Comparison of ENCODE assay signal across 1 cellular context in the genomic region with DNA sequence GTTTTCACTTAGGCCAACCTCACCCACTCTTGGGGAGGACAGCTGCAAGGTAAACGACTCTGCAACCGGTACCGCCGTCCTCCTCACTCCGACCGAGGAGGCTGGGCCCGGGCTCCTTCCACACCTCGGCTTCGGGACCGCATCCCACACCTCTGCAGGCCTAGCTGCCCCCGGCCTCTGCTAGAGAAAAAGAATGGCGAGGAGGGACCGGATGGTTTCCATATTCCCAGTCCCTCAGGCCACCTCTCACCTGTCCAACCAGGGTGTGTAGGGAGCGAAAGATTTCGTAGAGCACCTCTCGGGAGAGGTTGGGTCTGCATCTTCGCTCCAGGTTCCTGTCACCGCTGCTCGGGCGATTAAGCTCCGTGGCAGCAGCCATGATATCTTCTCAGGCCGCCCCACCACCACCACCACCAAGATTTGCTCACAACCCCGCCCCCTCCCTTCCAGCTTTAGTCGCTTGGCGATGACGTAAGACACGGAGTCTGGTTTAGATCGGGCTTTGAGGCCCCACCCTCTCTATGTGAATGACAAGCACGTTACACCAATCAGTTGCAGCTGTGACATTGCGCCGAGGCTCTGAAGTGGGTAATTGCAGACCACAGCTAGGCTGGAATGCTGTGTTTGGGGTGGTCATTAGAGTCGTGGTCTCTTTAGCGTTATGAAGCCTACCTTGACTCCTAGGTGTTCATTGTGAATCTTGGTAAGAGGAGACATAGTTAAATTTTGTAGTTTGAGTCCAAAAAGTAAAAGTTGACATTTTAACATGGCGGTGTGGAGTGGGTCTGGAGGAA.
TF ChIP-seq lines count a peak whose summit lies in the region.

A gene with protein sequence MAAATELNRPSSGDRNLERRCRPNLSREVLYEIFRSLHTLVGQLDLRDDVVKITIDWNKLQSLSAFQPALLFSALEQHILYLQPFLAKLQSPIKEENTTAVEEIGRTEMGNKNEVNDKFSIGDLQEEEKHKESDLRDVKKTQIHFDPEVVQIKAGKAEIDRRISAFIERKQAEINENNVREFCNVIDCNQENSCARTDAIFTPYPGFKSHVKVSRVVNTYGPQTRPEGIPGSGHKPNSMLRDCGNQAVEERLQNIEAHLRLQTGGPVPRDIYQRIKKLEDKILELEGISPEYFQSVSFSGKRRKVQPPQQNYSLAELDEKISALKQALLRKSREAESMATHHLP (minus strand): TSS at position 428 of the 794 bp plus-strand sequence. CDS start 49 bp downstream, at position 379.

TF ChIP-seq in HEK293, 187 proteins besides CTCF, POLR2A, EP300 and RAD21 (continued from another document and continues in another):
- TF ChIP-seq, protein P1, sequence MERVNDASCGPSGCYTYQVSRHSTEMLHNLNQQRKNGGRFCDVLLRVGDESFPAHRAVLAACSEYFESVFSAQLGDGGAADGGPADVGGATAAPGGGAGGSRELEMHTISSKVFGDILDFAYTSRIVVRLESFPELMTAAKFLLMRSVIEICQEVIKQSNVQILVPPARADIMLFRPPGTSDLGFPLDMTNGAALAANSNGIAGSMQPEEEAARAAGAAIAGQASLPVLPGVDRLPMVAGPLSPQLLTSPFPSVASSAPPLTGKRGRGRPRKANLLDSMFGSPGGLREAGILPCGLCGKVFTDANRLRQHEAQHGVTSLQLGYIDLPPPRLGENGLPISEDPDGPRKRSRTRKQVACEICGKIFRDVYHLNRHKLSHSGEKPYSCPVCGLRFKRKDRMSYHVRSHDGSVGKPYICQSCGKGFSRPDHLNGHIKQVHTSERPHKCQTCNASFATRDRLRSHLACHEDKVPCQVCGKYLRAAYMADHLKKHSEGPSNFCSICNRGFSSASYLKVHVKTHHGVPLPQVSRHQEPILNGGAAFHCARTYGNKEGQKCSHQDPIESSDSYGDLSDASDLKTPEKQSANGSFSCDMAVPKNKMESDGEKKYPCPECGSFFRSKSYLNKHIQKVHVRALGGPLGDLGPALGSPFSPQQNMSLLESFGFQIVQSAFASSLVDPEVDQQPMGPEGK (tag by site-specific recombination; IDR thresholded peaks at IDR 0.05) = peak; percentile 70
- TF ChIP-seq ZFP69B (tag by site-specific recombination; IDR thresholded peaks at IDR 0.05) (peak; percentile 18; the same call in 1 of the 2 replicates), ZNF335 (tag by site-specific recombination; conservative IDR thresholded peaks at IDR 0.05) (peak; percentile 73), ZNF629 (tag by site-specific recombination; IDR thresholded peaks at IDR 0.05) (peak; percentile 86), ZNF391 (tag by site-specific recombination; IDR thresholded peaks at IDR 0.05; ENCODE audit: borderline replicate concordance, low read depth) (0 out of 2 replicates have a peak, but pooled peaks have one; percentile 50), ZNF248 (tag by site-specific recombination; IDR thresholded peaks at IDR 0.05) (no peak), ZBTB20 (tag by site-specific recombination; IDR thresholded peaks at IDR 0.05) (peak; percentile 89), REPIN1 (tag by site-specific recombination; IDR thresholded peaks at IDR 0.05; ENCODE audit: low read depth) (0 out of 2 replicates have a peak, but pooled peaks have one; percentile 23), KLF8 (tag by site-specific recombination; IDR thresholded peaks at IDR 0.05) (peak; percentile 59; the same call in 1 of the 2 replicates), ZXDB (tag by site-specific recombination; IDR thresholded peaks at IDR 0.05) (peak; percentile 74), SP2 (tag by site-specific recombination; IDR thresholded peaks at IDR 0.05) (peak; percentile 77), ZBTB21 (tag by site-specific recombination; IDR thresholded peaks at IDR 0.05) (peak; percentile 83), BCL11A (tag by site-specific recombination; IDR thresholded peaks at IDR 0.05; ENCODE audit: low read depth) (no peak), GLIS2 (tag by site-specific recombination; IDR thresholded peaks at IDR 0.05) (no peak), ZEB2 (tag by site-specific recombination; IDR thresholded peaks at IDR 0.05) (peak; percentile 16; the same call in 1 of the 2 replicates), EGR2 (tag by site-specific recombination; IDR thresholded peaks at IDR 0.05; ENCODE audit: low read depth) (peak; percentile 46; the same call in 1 of the 2 replicates), KLF16 (tag by site-specific recombination; IDR thresholded peaks at IDR 0.05) (peak; percentile 69; the same call in 1 of the 2 replicates), ZNF324 (tag by site-specific recombination; IDR thresholded peaks at IDR 0.05) (peak; percentile 55; the same call in 1 of the 2 replicates), ZNF292 (tag by site-specific recombination; IDR thresholded peaks at IDR 0.05; ENCODE audit: borderline replicate concordance, low read depth) (no peak), YY2 (tag by site-specific recombination; IDR thresholded peaks at IDR 0.05) (peak; percentile 72), ZNF561 (tag by site-specific recombination; IDR thresholded peaks at IDR 0.05; ENCODE audit: borderline replicate concordance) (peak; percentile 59), SP7 (tag by site-specific recombination; IDR thresholded peaks at IDR 0.05) (peak; percentile 90)
- TF ChIP-seq, protein P2, sequence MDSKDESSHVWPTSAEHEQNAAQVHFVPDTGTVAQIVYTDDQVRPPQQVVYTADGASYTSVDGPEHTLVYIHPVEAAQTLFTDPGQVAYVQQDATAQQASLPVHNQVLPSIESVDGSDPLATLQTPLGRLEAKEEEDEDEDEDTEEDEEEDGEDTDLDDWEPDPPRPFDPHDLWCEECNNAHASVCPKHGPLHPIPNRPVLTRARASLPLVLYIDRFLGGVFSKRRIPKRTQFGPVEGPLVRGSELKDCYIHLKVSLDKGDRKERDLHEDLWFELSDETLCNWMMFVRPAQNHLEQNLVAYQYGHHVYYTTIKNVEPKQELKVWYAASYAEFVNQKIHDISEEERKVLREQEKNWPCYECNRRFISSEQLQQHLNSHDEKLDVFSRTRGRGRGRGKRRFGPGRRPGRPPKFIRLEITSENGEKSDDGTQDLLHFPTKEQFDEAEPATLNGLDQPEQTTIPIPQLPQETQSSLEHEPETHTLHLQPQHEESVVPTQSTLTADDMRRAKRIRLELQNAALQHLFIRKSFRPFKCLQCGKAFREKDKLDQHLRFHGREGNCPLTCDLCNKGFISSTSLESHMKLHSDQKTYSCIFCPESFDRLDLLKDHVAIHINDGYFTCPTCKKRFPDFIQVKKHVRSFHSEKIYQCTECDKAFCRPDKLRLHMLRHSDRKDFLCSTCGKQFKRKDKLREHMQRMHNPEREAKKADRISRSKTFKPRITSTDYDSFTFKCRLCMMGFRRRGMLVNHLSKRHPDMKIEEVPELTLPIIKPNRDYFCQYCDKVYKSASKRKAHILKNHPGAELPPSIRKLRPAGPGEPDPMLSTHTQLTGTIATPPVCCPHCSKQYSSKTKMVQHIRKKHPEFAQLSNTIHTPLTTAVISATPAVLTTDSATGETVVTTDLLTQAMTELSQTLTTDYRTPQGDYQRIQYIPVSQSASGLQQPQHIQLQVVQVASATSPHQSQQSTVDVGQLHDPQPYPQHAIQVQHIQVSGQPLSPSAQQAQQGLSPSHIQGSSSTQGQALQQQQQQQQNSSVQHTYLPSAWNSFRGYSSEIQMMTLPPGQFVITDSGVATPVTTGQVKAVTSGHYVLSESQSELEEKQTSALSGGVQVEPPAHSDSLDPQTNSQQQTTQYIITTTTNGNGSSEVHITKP (tag by site-specific recombination; IDR thresholded peaks at IDR 0.05) = 0 out of 2 replicates have a peak, but pooled peaks have one; percentile 17
- TF ChIP-seq, protein P3, sequence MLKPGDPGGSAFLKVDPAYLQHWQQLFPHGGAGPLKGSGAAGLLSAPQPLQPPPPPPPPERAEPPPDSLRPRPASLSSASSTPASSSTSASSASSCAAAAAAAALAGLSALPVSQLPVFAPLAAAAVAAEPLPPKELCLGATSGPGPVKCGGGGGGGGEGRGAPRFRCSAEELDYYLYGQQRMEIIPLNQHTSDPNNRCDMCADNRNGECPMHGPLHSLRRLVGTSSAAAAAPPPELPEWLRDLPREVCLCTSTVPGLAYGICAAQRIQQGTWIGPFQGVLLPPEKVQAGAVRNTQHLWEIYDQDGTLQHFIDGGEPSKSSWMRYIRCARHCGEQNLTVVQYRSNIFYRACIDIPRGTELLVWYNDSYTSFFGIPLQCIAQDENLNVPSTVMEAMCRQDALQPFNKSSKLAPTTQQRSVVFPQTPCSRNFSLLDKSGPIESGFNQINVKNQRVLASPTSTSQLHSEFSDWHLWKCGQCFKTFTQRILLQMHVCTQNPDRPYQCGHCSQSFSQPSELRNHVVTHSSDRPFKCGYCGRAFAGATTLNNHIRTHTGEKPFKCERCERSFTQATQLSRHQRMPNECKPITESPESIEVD (tag by site-specific recombination; IDR thresholded peaks at IDR 0.05) = no peak
- TF ChIP-seq, protein P4, sequence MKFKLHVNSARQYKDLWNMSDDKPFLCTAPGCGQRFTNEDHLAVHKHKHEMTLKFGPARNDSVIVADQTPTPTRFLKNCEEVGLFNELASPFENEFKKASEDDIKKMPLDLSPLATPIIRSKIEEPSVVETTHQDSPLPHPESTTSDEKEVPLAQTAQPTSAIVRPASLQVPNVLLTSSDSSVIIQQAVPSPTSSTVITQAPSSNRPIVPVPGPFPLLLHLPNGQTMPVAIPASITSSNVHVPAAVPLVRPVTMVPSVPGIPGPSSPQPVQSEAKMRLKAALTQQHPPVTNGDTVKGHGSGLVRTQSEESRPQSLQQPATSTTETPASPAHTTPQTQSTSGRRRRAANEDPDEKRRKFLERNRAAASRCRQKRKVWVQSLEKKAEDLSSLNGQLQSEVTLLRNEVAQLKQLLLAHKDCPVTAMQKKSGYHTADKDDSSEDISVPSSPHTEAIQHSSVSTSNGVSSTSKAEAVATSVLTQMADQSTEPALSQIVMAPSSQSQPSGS (tag by site-specific recombination; IDR thresholded peaks at IDR 0.05; ENCODE audit: low read depth) = peak; percentile 99
- TF ChIP-seq, protein P5, sequence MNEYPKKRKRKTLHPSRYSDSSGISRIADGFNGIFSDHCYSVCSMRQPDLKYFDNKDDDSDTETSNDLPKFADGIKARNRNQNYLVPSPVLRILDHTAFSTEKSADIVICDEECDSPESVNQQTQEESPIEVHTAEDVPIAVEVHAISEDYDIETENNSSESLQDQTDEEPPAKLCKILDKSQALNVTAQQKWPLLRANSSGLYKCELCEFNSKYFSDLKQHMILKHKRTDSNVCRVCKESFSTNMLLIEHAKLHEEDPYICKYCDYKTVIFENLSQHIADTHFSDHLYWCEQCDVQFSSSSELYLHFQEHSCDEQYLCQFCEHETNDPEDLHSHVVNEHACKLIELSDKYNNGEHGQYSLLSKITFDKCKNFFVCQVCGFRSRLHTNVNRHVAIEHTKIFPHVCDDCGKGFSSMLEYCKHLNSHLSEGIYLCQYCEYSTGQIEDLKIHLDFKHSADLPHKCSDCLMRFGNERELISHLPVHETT (tag by site-specific recombination; IDR thresholded peaks at IDR 0.05) = peak; percentile 50; the same call in 1 of the 2 replicates
- TF ChIP-seq, protein P6, sequence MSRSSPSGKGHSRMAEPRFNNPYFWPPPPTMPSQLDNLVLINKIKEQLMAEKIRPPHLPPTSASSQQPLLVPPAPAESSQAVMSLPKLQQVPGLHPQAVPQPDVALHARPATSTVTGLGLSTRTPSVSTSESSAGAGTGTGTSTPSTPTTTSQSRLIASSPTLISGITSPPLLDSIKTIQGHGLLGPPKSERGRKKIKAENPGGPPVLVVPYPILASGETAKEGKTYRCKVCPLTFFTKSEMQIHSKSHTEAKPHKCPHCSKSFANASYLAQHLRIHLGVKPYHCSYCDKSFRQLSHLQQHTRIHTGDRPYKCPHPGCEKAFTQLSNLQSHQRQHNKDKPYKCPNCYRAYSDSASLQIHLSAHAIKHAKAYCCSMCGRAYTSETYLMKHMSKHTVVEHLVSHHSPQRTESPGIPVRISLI (tag by site-specific recombination; IDR thresholded peaks at IDR 0.05) = no peak
- TF ChIP-seq, protein P7, sequence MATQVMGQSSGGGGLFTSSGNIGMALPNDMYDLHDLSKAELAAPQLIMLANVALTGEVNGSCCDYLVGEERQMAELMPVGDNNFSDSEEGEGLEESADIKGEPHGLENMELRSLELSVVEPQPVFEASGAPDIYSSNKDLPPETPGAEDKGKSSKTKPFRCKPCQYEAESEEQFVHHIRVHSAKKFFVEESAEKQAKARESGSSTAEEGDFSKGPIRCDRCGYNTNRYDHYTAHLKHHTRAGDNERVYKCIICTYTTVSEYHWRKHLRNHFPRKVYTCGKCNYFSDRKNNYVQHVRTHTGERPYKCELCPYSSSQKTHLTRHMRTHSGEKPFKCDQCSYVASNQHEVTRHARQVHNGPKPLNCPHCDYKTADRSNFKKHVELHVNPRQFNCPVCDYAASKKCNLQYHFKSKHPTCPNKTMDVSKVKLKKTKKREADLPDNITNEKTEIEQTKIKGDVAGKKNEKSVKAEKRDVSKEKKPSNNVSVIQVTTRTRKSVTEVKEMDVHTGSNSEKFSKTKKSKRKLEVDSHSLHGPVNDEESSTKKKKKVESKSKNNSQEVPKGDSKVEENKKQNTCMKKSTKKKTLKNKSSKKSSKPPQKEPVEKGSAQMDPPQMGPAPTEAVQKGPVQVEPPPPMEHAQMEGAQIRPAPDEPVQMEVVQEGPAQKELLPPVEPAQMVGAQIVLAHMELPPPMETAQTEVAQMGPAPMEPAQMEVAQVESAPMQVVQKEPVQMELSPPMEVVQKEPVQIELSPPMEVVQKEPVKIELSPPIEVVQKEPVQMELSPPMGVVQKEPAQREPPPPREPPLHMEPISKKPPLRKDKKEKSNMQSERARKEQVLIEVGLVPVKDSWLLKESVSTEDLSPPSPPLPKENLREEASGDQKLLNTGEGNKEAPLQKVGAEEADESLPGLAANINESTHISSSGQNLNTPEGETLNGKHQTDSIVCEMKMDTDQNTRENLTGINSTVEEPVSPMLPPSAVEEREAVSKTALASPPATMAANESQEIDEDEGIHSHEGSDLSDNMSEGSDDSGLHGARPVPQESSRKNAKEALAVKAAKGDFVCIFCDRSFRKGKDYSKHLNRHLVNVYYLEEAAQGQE (tag by site-specific recombination; IDR thresholded peaks at IDR 0.05) = peak; percentile 25; the same call in 1 of the 2 replicates
- TF ChIP-seq, protein P8, sequence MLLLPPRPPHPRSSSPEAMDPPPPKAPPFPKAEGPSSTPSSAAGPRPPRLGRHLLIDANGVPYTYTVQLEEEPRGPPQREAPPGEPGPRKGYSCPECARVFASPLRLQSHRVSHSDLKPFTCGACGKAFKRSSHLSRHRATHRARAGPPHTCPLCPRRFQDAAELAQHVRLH (tag by site-specific recombination; IDR thresholded peaks at IDR 0.05) = no peak
- TF ChIP-seq, protein P9, sequence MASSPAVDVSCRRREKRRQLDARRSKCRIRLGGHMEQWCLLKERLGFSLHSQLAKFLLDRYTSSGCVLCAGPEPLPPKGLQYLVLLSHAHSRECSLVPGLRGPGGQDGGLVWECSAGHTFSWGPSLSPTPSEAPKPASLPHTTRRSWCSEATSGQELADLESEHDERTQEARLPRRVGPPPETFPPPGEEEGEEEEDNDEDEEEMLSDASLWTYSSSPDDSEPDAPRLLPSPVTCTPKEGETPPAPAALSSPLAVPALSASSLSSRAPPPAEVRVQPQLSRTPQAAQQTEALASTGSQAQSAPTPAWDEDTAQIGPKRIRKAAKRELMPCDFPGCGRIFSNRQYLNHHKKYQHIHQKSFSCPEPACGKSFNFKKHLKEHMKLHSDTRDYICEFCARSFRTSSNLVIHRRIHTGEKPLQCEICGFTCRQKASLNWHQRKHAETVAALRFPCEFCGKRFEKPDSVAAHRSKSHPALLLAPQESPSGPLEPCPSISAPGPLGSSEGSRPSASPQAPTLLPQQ (tag by site-specific recombination; IDR thresholded peaks at IDR 0.05) = peak; percentile 69
- TF ChIP-seq, protein P10, sequence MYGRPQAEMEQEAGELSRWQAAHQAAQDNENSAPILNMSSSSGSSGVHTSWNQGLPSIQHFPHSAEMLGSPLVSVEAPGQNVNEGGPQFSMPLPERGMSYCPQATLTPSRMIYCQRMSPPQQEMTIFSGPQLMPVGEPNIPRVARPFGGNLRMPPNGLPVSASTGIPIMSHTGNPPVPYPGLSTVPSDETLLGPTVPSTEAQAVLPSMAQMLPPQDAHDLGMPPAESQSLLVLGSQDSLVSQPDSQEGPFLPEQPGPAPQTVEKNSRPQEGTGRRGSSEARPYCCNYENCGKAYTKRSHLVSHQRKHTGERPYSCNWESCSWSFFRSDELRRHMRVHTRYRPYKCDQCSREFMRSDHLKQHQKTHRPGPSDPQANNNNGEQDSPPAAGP (tag by site-specific recombination; IDR thresholded peaks at IDR 0.05) = peak; percentile 30; the same call in 1 of the 2 replicates
